18 cellular contexts compared by ENCODE assay signal in genomic region chr5:166354277-166354676, GRCh38.
DNase-seq lines count a peak whose midpoint lies in the region; ATAC-seq, FAIRE-seq and TF ChIP-seq lines count a peak whose summit lies in the region.
"Had no signal": no experiment of that assay in that cellular context is flagged by ENCODE, and none has a peak within 500 bp of the region (broad histone marks: within the 10 kb centered on the region; RNA-seq: fewer than 3 reads in every experiment).

No MANE protein-coding gene starts in this region.

- H3K27me3 Mint-ChIP-seq in T-helper 17 cell: no peaks in the 10 kb centered on the region
- H3K27me3 Mint-ChIP-seq: CD4-positive, CD25-positive, alpha-beta regulatory T cell; IgD-negative memory B cell had no signal

- H3K36me3 ChIP-seq in RWPE2 (ENCODE audit: low read depth): no peaks in the 10 kb centered on the region
- no peaks in the 10 kb centered on the region for H3K36me3 ChIP-seq in mesodermal cell (ENCODE audit: control insufficient read depth, insufficient read depth, low read length)
- no peaks in the 10 kb centered on the region for H3K36me3 ChIP-seq in aorta (ENCODE audit: control insufficient read depth in 1 of 2, insufficient read depth in 2 of 2, low read length in 1 of 2)
- H3K36me3 ChIP-seq in right lobe of liver: no peaks in the 10 kb centered on the region
- H3K36me3 ChIP-seq: BLaER1 treated with 17β-estradiol and CSF1 and Interleukin-3, amounts not matched to agents 10 nM and 100 nM had no signal

- no peaks in the 10 kb centered on the region for H3K9me3 ChIP-seq in RWPE2 (ENCODE audit: severe bottlenecking)
- peaks cover 3% of the 10 kb centered on the region for H3K9me3 ChIP-seq in mesodermal cell (ENCODE audit: control insufficient read depth, low read length)
- no peaks in the 10 kb centered on the region for H3K9me3 ChIP-seq in T-helper 17 cell (ENCODE audit: control insufficient read depth, low read length, poor library complexity, severe bottlenecking)
- no peaks in the 10 kb centered on the region for H3K9me3 ChIP-seq in aorta (ENCODE audit: control insufficient read depth, low read length)
- H3K9me3 ChIP-seq in right lobe of liver: no peaks in the 10 kb centered on the region
- H3K9me3 ChIP-seq: BLaER1 treated with 17β-estradiol and CSF1 and Interleukin-3, amounts not matched to agents 10 nM and 100 nM had no signal

- TF ChIP-seq CTCF in RWPE2 (IDR thresholded peaks at IDR 0.05; ENCODE audit: poor library complexity, severe bottlenecking): no peak
- no peak for TF ChIP-seq CTCF in right lobe of liver (IDR thresholded peaks at IDR 0.05)

- no peaks in the 10 kb centered on the region for H3K4me1 Mint-ChIP-seq in T-helper 17 cell
- H3K4me1 Mint-ChIP-seq: CD4-positive, CD25-positive, alpha-beta regulatory T cell; IgD-negative memory B cell had no signal

- no peak overlapping the region for H3K4me3 Mint-ChIP-seq in T-helper 17 cell
- H3K4me3 Mint-ChIP-seq: CD4-positive, CD25-positive, alpha-beta regulatory T cell; GM23338; H9; IgD-negative memory B cell had no signal

- no peak for TF ChIP-seq POLR2A in right lobe of liver (IDR thresholded peaks at IDR 0.05)

- peaks cover 11% of the 10 kb centered on the region for H3K4me1 ChIP-seq in RWPE2 (ENCODE audit: insufficient read depth, poor library complexity, severe bottlenecking)
- H3K4me1 ChIP-seq in mesodermal cell (ENCODE audit: control insufficient read depth, insufficient read depth, low read length, poor library complexity, severe bottlenecking): peaks cover 33% of the 10 kb centered on the region
- H3K4me1 ChIP-seq in aorta (ENCODE audit: control insufficient read depth in 1 of 2, insufficient read depth in 2 of 2, low read length in 2 of 2): no peaks in the 10 kb centered on the region
- H3K4me1 ChIP-seq in right lobe of liver: no peaks in the 10 kb centered on the region
- H3K4me1 ChIP-seq: BLaER1 treated with 17β-estradiol and CSF1 and Interleukin-3, amounts not matched to agents 10 nM and 100 nM had no signal

- no peak overlapping the region for H3K27ac Mint-ChIP-seq in T-helper 17 cell
- H3K27ac Mint-ChIP-seq: CD4-positive, CD25-positive, alpha-beta regulatory T cell; GM23338; H9; IgD-negative memory B cell had no signal

- no peaks in the 10 kb centered on the region for H3K36me3 Mint-ChIP-seq in T-helper 17 cell (ENCODE audit: low read depth)
- H3K36me3 Mint-ChIP-seq: CD4-positive, CD25-positive, alpha-beta regulatory T cell; IgD-negative memory B cell had no signal

- DNase-seq in Daoy (ENCODE audit: low read depth): peak; percentile 33
- DNase-seq in RWPE2 (ENCODE audit: low spot score): no peak
- no peak for DNase-seq in epithelial cell of prostate (ENCODE audit: low read depth, low spot score)
- no peak for DNase-seq in T-helper 17 cell
- DNase-seq in RCC 7860 (ENCODE audit: low spot score): no peak
- DNase-seq in aorta: no peak
- no peak for DNase-seq in right lobe of liver
- DNase-seq: Calu3; CD4-positive, CD25-positive, alpha-beta regulatory T cell; DMS 273 treated with DMSO at 0.1 percent for 48 hours; H9 had no signal

- ATAC-seq in RWPE2 (ENCODE audit: low read depth) (peak; percentile 53), T-helper 17 cell (no peak), aorta (ENCODE audit: low FRiP score) (no peak), right lobe of liver (no peak)
- ATAC-seq: GM12878, GM23338 had no signal

- no peak overlapping the region for H3K4me3 ChIP-seq in RWPE2 (ENCODE audit: severe bottlenecking)
- H3K4me3 ChIP-seq in mesodermal cell (ENCODE audit: extremely low read depth, insufficient read depth, low read length, poor library complexity, severe bottlenecking): no peak overlapping the region
- H3K4me3 ChIP-seq in aorta (ENCODE audit: low read length in 2 of 2): no peak overlapping the region
- H3K4me3 ChIP-seq in right lobe of liver: no peak overlapping the region
- H3K4me3 ChIP-seq: BLaER1 treated with 17β-estradiol and CSF1 and Interleukin-3, amounts not matched to agents 10 nM and 100 nM; GM12878; GM23338 had no signal

- WGBS in mesodermal cell (ENCODE audit: insufficient coverage in 2 of 2), 2 experiments: no CpG with 5 or more reads among the region's 1 CpG
- WGBS in aorta, 2 donors: 96 to 100% methylated on average over 1 of the region's 1 CpG
- 65% methylated on average over 1 of the region's 1 CpG for WGBS in right lobe of liver (ENCODE audit: insufficient coverage, low coverage, low lambda C conversion rate, missing lambda C conversion rate)

- intact Hi-C loops in aorta (cut with DNase I): no loop called here
- intact Hi-C loops in right lobe of liver (cut with DNase I): no loop called here

- H3K27me3 ChIP-seq in RWPE2 (ENCODE audit: insufficient read depth, poor library complexity, severe bottlenecking) (no peaks in the 10 kb centered on the region), aorta (ENCODE audit: control insufficient read depth in 1 of 2, insufficient read depth in 2 of 2, low read length in 1 of 2) (no peaks in the 10 kb centered on the region), right lobe of liver (no peaks in the 10 kb centered on the region)
- H3K27me3 ChIP-seq: BLaER1 treated with 17β-estradiol and CSF1 and Interleukin-3, amounts not matched to agents 10 nM and 100 nM had no signal

- H3K27ac ChIP-seq in RWPE2 (ENCODE audit: poor library complexity, severe bottlenecking): no peak overlapping the region
- peak overlapping the region; percentile 7 for H3K27ac ChIP-seq in epithelial cell of prostate
- H3K27ac ChIP-seq in mesodermal cell (ENCODE audit: low read depth, low read length, severe bottlenecking): peak overlapping the region; percentile 11
- H3K27ac ChIP-seq in aorta (ENCODE audit: low read depth in 1 of 2, low read length in 2 of 2): no peak overlapping the region
- H3K27ac ChIP-seq in right lobe of liver: no peak overlapping the region
- H3K27ac ChIP-seq: 22Rv1; BLaER1 treated with 17β-estradiol and CSF1 and Interleukin-3, amounts not matched to agents 10 nM and 100 nM had no signal

- no peak for FAIRE-seq in RCC 7860 (lab: Jason Lieb, UNC)
- FAIRE-seq: GM12878, GM18507 had no signal

Comparison
In these comparisons a context has a peak if more than half of its experiments do, and no peak if none do; other contexts are left out.
1. H3K27ac ChIP-seq: peak in epithelial cell of prostate (single experiment) and mesodermal cell (single experiment); none in RWPE2 (single experiment), aorta (0 of 2) and right lobe of liver (0 of 3).